ENCODE assay signal across 35 cellular contexts in the genomic region with DNA sequence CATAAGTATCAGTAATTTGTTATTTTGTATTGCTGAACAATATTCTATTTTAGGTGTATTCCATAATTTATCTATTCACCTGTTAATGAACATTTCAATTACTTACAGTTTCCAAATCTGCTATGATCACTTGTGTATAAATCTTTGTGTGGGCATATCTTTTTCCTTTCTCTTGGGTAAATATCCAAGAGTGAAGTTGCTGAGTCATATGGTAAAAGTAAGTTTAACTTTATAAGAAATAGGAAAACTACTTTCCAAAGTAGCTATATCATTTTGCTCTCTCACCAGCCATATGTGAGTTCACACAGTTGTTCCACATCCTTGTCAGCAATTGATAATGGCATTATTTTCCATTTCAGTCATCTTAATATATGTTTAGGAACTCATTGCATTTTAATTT.
"Had no signal": no experiment of that assay in that cellular context is flagged by ENCODE, and none has a peak within 500 bp of the region (broad histone marks: within the 10 kb centered on the region; RNA-seq: fewer than 3 reads in every experiment).

No MANE protein-coding gene starts in this region.

- ATAC-seq: activated CD4-positive, alpha-beta T cell treated with anti-CD3 and anti-CD28 coated beads for 36 hours; activated CD8-positive, alpha-beta memory T cell treated with anti-CD3 and anti-CD28 coated beads, Interleukin-2, amount 10 ng/mL, durations not matched to agents 7 days and 5 days; activated CD8-positive, alpha-beta T cell treated with anti-CD3 and anti-CD28 coated beads, Interleukin-2, amount 10 ng/mL, durations not matched to agents 7 days and 5 days; activated naive CD4-positive, alpha-beta T cell treated with anti-CD3 and anti-CD28 coated beads, Interleukin-2, amount 50 U/mL, for 72 hours; activated T-cell treated with anti-CD3 and anti-CD28 coated beads, Interleukin-2, amount 50 U/mL, for 4 hours; activated T-cell treated with anti-CD3 and anti-CD28 coated beads, Interleukin-2, amount 50 U/mL, for 72 hours; activated T-helper 17 cell treated with anti-CD3 and anti-CD28 coated beads, Interleukin-2, amount 50 U/mL, for 72 hours; body of pancreas had no signal

- H3K4me1 ChIP-seq: adrenal gland, breast epithelium had no signal

- FAIRE-seq: astrocyte, colon, TTC549 had no signal

- H3K36me3 ChIP-seq: adrenal gland, brain microvascular endothelial cell, breast epithelium had no signal

- DNase-seq: activated B cell treated with CpG ODN at 0.5 μM for 24 hours; activated CD4-positive, alpha-beta memory T cell treated with anti-CD3 and anti-CD28 coated beads, Interleukin-2, amount 10 ng/mL, durations not matched to agents 7 days and 5 days; activated CD4-positive, alpha-beta T cell treated with anti-CD3 and anti-CD28 coated beads for 1 hour; activated CD4-positive, alpha-beta T cell treated with anti-CD3 and anti-CD28 coated beads for 36 hours; activated CD4-positive, alpha-beta T cell treated with anti-CD3 and anti-CD28 coated beads for 48 hours; activated CD4-positive, alpha-beta T cell treated with anti-CD3 and anti-CD28 coated beads, Interleukin-2, amount 10 ng/mL, durations not matched to agents 7 days and 5 days; activated CD4-positive, alpha-beta T cell treated with anti-CD3 and anti-CD28 coated beads, Interleukin-2, amount 50 U/mL, for 48 hours; activated CD8-positive, alpha-beta memory T cell treated with anti-CD3 and anti-CD28 coated beads for 24 hours; activated CD8-positive, alpha-beta memory T cell treated with anti-CD3 and anti-CD28 coated beads, Interleukin-2, amount 10 ng/mL, durations not matched to agents 7 days and 5 days; activated CD8-positive, alpha-beta T cell treated with anti-CD3 and anti-CD28 coated beads, Interleukin-2, amount 10 ng/mL, durations not matched to agents 7 days and 5 days; activated effector memory CD4-positive, alpha-beta T cell treated with anti-CD3 and anti-CD28 coated beads, Interleukin-2, amount 50 U/mL, for 16 hours; activated gamma-delta T cell treated with Interleukin-2 at 50 U/mL for 16 hours; activated naive CD4-positive, alpha-beta T cell; activated naive CD4-positive, alpha-beta T cell treated with anti-CD3 and anti-CD28 coated beads for 36 hours; activated naive CD4-positive, alpha-beta T cell treated with anti-CD3 and anti-CD28 coated beads, Interleukin-2, amount 50 U/mL, for 16 hours; activated naive CD8-positive, alpha-beta T cell treated with anti-CD3 and anti-CD28 coated beads for 36 hours; activated T-cell treated with anti-CD3 and anti-CD28 coated beads for 4 hours; activated T-cell treated with anti-CD3 and anti-CD28 coated beads, Interleukin-2, amount 50 U/mL, for 1 hour; activated T-cell treated with anti-CD3 and anti-CD28 coated beads, Interleukin-2, amount 50 U/mL, for 4 hours; activated T-cell treated with anti-CD3 and anti-CD28 coated beads, Interleukin-2, amount 50 U/mL, for 72 hours; adrenal gland; amniotic stem cell; aorta; body of pancreas; brain microvascular endothelial cell; central memory CD4-positive, alpha-beta T cell; T-helper 2 cell; T-helper 9 cell had no signal

- H3K9me3 ChIP-seq: body of pancreas, breast epithelium had no signal

- H3K27me3 ChIP-seq: adrenal gland, body of pancreas, brain microvascular endothelial cell, breast epithelium had no signal

- H3K27ac ChIP-seq: adrenal gland, body of pancreas, brain microvascular endothelial cell, breast epithelium, VCaP had no signal

- H3K4me3 ChIP-seq: adrenal gland, body of pancreas, breast epithelium had no signal
